Comparison of ENCODE assay signal across 18 cellular contexts in the genomic region with DNA sequence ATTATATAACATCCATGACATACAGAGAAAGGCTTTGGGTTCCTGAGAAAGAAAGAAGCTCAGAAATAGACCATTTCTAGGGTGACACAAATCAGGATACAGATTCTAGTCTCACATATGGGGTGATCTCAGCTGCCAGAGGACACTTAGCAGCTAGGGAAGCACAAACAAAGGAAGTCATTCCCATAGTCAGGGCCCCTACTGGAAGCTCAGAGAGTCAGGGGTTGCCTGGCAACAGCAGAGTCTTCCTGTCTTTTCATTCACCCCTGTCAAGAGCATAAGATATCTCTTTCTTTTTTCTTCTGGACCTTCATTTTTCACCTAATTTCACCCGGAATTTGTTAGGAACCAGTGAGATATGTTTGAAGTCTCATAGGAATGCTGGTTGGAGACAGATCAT.
A peak's percentile ranks its signal among the peaks of the same experiment; 100 is the strongest.
DNase-seq lines count a peak whose midpoint lies in the region; ATAC-seq, FAIRE-seq and TF ChIP-seq lines count a peak whose summit lies in the region.
"Had no signal": no experiment of that assay in that cellular context is flagged by ENCODE, and none has a peak within 500 bp of the region (broad histone marks: within the 10 kb centered on the region; RNA-seq: fewer than 3 reads in every experiment).

No MANE protein-coding gene starts in this region.

- H3K27me3 Mint-ChIP-seq in GM23338 (ENCODE audit: insufficient read depth, low read depth, poor library complexity) (peaks cover 3% of the 10 kb centered on the region), astrocyte (ENCODE audit: low read depth, unreplicated experiment) (peaks cover 17% of the 10 kb centered on the region)

- H3K4me3 Mint-ChIP-seq in GM23338 (no peak overlapping the region), astrocyte (ENCODE audit: unreplicated experiment) (no peak overlapping the region)
- H3K4me3 Mint-ChIP-seq: CD4-positive, alpha-beta T cell; HFFc6 had no signal

- H4K20me1 ChIP-seq in BLaER1 (no peaks in the 10 kb centered on the region), GM23338 (replicated peaks; ENCODE audit: insufficient read depth) (no peaks in the 10 kb centered on the region), astrocyte (ENCODE audit: insufficient read depth, low read length) (no peaks in the 10 kb centered on the region)

- DNase-seq in GM23338 (ENCODE audit: low spot score), result peak; percentile 56
- DNase-seq in astrocyte (ENCODE audit: low read depth), result peak; percentile 43
- peak; percentile 55 for DNase-seq in iPS-NIHi11 (ENCODE audit: low spot score)
- DNase-seq in NCI-H510A treated with DMSO at 0.1 percent for 48 hours (lab: John Stamatoyannopoulos, UW), result no peak
- DNase-seq in NCI-H2107 treated with DMSO at 0.1 percent for 48 hours (lab: John Stamatoyannopoulos, UW; ENCODE audit: unreplicated experiment), result no peak
- DNase-seq: CD4-positive, alpha-beta T cell; GOT3; HFFc6; MM.1S; NCI-H1105; NCI-H187 treated with DMSO at 0.1 percent for 48 hours; NCI-H526; SJCRH30; SW 1271 had no signal

- H3K4me1 Mint-ChIP-seq in GM23338, result no peaks in the 10 kb centered on the region
- H3K4me1 Mint-ChIP-seq in astrocyte (ENCODE audit: low read depth, unreplicated experiment), result peaks cover 13% of the 10 kb centered on the region

- H3K9ac ChIP-seq in BLaER1, result no peak overlapping the region
- no peak overlapping the region for H3K9ac ChIP-seq in astrocyte (ENCODE audit: low read length)

- no peaks in the 10 kb centered on the region for H3F3A ChIP-seq in GM23338 (replicated peaks; ENCODE audit: low read depth)

- H3K27ac ChIP-seq in BLaER1 (no peak overlapping the region), GM23338 (ENCODE audit: low read depth) (no peak overlapping the region), astrocyte (ENCODE audit: low read depth, low read length) (no peak overlapping the region)
- H3K27ac ChIP-seq: RWPE1, SJCRH30 had no signal

- no peaks in the 10 kb centered on the region for H3K27me3 ChIP-seq in BLaER1
- H3K27me3 ChIP-seq in GM23338 (ENCODE audit: insufficient read depth), result no peaks in the 10 kb centered on the region
- H3K27me3 ChIP-seq in astrocyte (ENCODE audit: insufficient read depth, low read length), result peaks cover 4% of the 10 kb centered on the region
- H3K27me3 ChIP-seq: SJCRH30 had no signal

- peaks cover 9% of the 10 kb centered on the region; the same call in 1 of the 2 replicates for H3K9me2 ChIP-seq in GM23338 (ENCODE audit: insufficient read depth)

- H3K4me2 ChIP-seq in BLaER1, result peak overlapping the region; percentile 41
- H3K4me2 ChIP-seq in GM23338, result no peak overlapping the region
- H3K4me2 ChIP-seq in astrocyte (ENCODE audit: low read length), result no peak overlapping the region

- peaks cover 10% of the 10 kb centered on the region; the same call in 1 of the 3 replicates for H3K9me3 Mint-ChIP-seq in GM23338
- peaks cover 17% of the 10 kb centered on the region for H3K9me3 Mint-ChIP-seq in astrocyte (ENCODE audit: unreplicated experiment)
- H3K9me3 Mint-ChIP-seq: CD4-positive, alpha-beta T cell had no signal

- H3K27ac Mint-ChIP-seq in GM23338 (no peak overlapping the region), astrocyte (ENCODE audit: unreplicated experiment) (peak overlapping the region; percentile 55)
- H3K27ac Mint-ChIP-seq: CD4-positive, alpha-beta T cell; HFFc6 had no signal

- no peak for TF ChIP-seq CTCF in GM23338 (conservative IDR thresholded peaks at IDR 0.05; ENCODE audit: low read depth in 2 of 2)
- no peak for TF ChIP-seq CTCF in astrocyte (IDR thresholded peaks at IDR 0.05; ENCODE audit: insufficient read depth, low read depth, low read length)

- no peaks in the 10 kb centered on the region for H3K9me3 ChIP-seq in BLaER1
- peaks cover 3% of the 10 kb centered on the region for H3K9me3 ChIP-seq in astrocyte (ENCODE audit: insufficient read depth, low read depth, low read length)

- H3K4me3 ChIP-seq in BLaER1 (no peak overlapping the region), GM23338 (no peak overlapping the region), astrocyte (ENCODE audit: insufficient read depth, low read depth, low read length) (no peak overlapping the region)
- H3K4me3 ChIP-seq: SJCRH30 had no signal

- H3K79me2 ChIP-seq in GM23338 (replicated peaks; ENCODE audit: insufficient read depth) (no peaks in the 10 kb centered on the region), astrocyte (ENCODE audit: insufficient read depth, low read length) (no peaks in the 10 kb centered on the region)

- H3K36me3 ChIP-seq in BLaER1 (no peaks in the 10 kb centered on the region), GM23338 (ENCODE audit: insufficient read depth) (no peaks in the 10 kb centered on the region), astrocyte (ENCODE audit: insufficient read depth, low read length) (no peaks in the 10 kb centered on the region)
- H3K36me3 ChIP-seq: SJCRH30 had no signal

- ATAC-seq in GM23338 (no peak; the same call in 2 of the 3 replicates), GM21717 (IDR thresholded peaks at IDR 0.05; ENCODE audit: unreplicated experiment) (no peak)

- H2AFZ ChIP-seq in GM23338 (no peak overlapping the region), astrocyte (ENCODE audit: low read depth, low read length) (no peak overlapping the region)

- H3K36me3 Mint-ChIP-seq in GM23338 (ENCODE audit: low read depth), result no peaks in the 10 kb centered on the region; the same call in 2 of the 3 replicates
- H3K36me3 Mint-ChIP-seq in astrocyte (ENCODE audit: low read depth, unreplicated experiment), result no peaks in the 10 kb centered on the region

- peaks cover 9% of the 10 kb centered on the region for H3K4me1 ChIP-seq in BLaER1
- H3K4me1 ChIP-seq in GM23338 (ENCODE audit: insufficient read depth), result no peaks in the 10 kb centered on the region
- peaks cover 13% of the 10 kb centered on the region for H3K4me1 ChIP-seq in astrocyte (ENCODE audit: insufficient read depth, low read length)
- H3K4me1 ChIP-seq: SJCRH30 had no signal

- FAIRE-seq in astrocyte (lab: Jason Lieb, UNC), result no peak
- FAIRE-seq: D721Med had no signal

TF ChIP-seq in GM23338, 12 proteins besides CTCF, POLR2A, EP300 and RAD21:
- TF ChIP-seq JUNB (IDR thresholded peaks at IDR 0.05; ENCODE audit: unreplicated experiment), result no peak

Comparison
In these comparisons a context has a peak if more than half of its experiments do, and no peak if none do; other contexts are left out.
1. DNase-seq: peak in GM23338 (single experiment), astrocyte (single experiment) and iPS-NIHi11 (single experiment); none in NCI-H510A treated with DMSO at 0.1 percent for 48 hours (single experiment) and NCI-H2107 treated with DMSO at 0.1 percent for 48 hours (single experiment).